ENCODE assay signal across 1 cellular context in the genomic region with DNA sequence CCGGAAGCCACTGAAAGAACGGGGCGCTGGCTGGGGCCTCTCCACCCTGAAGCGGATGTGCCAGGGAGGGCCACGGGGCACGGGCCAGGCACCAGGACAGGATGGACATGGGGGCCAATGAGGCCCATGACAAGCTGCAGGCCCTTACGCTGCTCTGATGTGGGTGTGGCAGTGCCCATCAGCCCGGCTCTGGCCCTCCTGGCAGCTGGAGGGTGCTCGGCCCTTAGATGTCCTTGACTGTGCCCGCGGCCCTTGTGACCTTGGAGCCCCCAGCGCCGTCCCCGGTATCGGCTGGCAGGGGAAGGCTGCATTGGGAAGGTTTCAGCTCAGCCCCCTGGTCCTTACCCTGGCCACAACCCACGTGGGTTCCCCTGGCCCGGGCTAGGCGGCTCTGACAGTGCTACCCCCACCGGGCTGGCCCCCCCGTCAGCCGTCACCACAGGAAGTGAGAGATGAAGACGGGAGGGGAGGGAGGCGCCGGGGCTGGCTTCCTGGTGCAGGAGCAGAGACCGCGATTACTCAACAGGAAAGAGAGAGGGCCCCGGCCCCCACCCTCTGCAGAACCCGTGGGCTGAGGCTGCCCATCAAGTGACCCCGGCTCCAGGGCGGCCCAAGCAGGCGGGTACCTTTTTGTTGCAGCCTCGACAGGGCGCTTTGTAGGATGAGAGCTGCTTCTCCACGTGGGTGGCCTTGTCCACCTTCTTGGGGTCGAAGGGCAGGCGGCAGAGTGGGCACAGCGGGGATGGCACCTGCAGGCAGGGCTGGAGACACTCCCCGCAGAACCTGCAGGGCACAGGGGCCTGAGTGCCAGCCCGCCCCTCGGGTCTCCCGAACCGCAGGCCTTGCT.
TF ChIP-seq lines count a peak whose summit lies in the region.

No MANE protein-coding gene starts in this region.

TF ChIP-seq in H1, 55 proteins besides CTCF, POLR2A, EP300 and RAD21:
- TF ChIP-seq SUZ12 (IDR thresholded peaks at IDR 0.05; ENCODE audit: low read length) (no peak), CBX5 (IDR thresholded peaks at IDR 0.05; ENCODE audit: low read depth, low read length) (no peak), SP4 (IDR thresholded peaks at IDR 0.05; ENCODE audit: low read length) (no peak), CEBPB (IDR thresholded peaks at IDR 0.05; ENCODE audit: low read depth, low read length) (no peak), TAF1 (IDR thresholded peaks at IDR 0.05; ENCODE audit: low read depth, low read length) (no peak), SP1 (IDR thresholded peaks at IDR 0.05; ENCODE audit: low read depth, low read length) (no peak), NANOG (IDR thresholded peaks at IDR 0.05; ENCODE audit: insufficient read depth, low read depth, low read length, poor library complexity, severe bottlenecking) (no peak), POLR2AphosphoS5 (IDR thresholded peaks at IDR 0.05; ENCODE audit: low read depth, low read length) (no peak), SP2 (IDR thresholded peaks at IDR 0.05; ENCODE audit: low read length) (no peak), MAFK (IDR thresholded peaks at IDR 0.05; ENCODE audit: low read depth, low read length) (no peak)
- TF ChIP-seq, protein P1, sequence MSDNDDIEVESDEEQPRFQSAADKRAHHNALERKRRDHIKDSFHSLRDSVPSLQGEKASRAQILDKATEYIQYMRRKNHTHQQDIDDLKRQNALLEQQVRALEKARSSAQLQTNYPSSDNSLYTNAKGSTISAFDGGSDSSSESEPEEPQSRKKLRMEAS (IDR thresholded peaks at IDR 0.05): no peak
